ENCODE assay signal across 12 cellular contexts in the genomic region with DNA sequence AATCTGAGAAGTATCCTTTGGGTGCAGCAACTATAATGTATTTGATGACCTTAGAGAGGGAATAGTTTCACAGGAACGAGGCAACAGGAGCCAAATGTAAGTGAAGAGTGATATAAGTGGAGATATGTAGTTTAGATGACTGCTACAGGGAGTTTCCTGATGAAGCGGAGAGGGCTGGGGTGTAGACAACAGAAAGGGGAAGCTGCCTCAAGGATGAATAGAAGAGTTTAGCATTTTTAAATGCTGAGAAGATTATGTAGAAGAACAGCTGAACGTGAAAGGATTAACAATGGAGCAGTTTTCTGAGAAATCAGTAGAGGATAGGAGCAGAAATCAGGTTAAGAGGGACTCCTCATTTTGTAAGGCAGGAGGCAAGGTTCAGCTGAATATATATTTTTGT.
"Had no signal": no experiment of that assay in that cellular context is flagged by ENCODE, and none has a peak within 500 bp of the region (broad histone marks: within the 10 kb centered on the region; RNA-seq: fewer than 3 reads in every experiment).

No MANE protein-coding gene starts in this region.

- DNase-seq: activated CD4-positive, alpha-beta T cell treated with anti-CD3 and anti-CD28 coated beads for 4 hours; activated naive CD4-positive, alpha-beta T cell treated with anti-CD3 and anti-CD28 coated beads, Interleukin-2, amount 50 U/mL, for 16 hours; brain microvascular endothelial cell; effector memory CD4-positive, alpha-beta T cell; heart right ventricle; kidney glomerular epithelial cell; retina; stimulated activated CD4-positive, alpha-beta T cell treated with anti-CD3 and anti-CD28 coated beads, Interleukin-15, amount 100 ng/mL, for 24 hours; stimulated activated CD4-positive, alpha-beta T cell treated with anti-CD3 and anti-CD28 coated beads, Interleukin-4, amount 100 ng/mL, for 24 hours; T-helper 2 cell; thyroid gland had no signal

- ATAC-seq: heart right ventricle, SK-N-SH treated with all-trans-retinoic acid at 6 μM for 48 hours had no signal
